2 cellular contexts compared by ENCODE assay signal in the genomic region with DNA sequence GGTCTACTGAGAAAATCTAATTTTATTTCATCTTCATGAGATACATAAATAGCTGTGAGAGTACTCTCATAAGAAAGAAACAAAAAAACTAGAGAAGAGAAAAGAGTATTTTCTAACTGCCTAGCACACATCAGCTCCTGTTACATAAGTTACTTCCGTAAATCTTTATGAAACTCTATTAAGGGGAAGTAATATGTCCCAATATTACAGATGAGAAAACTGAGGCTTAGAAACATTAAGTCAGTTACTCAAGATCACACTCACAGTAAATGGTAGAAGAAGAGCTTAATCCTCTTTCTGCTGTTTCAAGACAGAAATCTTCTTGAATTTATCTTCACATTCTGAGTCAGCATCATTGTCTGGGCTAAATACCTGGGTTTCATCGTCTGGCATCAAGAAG.
TF ChIP-seq lines count a peak whose summit lies in the region.

No MANE protein-coding gene starts in this region.

TF ChIP-seq in GM23338, 12 proteins besides CTCF, POLR2A, EP300 and RAD21 (continued from another document):
- TF ChIP-seq REST (IDR thresholded peaks at IDR 0.05; ENCODE audit: unreplicated experiment) (no peak), EZH2 (IDR thresholded peaks at IDR 0.05; ENCODE audit: low read depth, unreplicated experiment) (no peak), ZNF114 (CRISPR knock-in tag; IDR thresholded peaks at IDR 0.05) (no peak), JUNB (IDR thresholded peaks at IDR 0.05; ENCODE audit: unreplicated experiment) (no peak)

TF ChIP-seq in GM12878, 131 proteins besides CTCF, POLR2A, EP300 and RAD21 (continued from another document):
- TF ChIP-seq, protein P1, sequence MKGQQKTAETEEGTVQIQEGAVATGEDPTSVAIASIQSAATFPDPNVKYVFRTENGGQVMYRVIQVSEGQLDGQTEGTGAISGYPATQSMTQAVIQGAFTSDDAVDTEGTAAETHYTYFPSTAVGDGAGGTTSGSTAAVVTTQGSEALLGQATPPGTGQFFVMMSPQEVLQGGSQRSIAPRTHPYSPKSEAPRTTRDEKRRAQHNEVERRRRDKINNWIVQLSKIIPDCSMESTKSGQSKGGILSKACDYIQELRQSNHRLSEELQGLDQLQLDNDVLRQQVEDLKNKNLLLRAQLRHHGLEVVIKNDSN (IDR thresholded peaks at IDR 0.05; ENCODE audit: borderline replicate concordance, extremely low read length, insufficient read depth, low read depth, low read length) = no peak
- TF ChIP-seq GABPA (IDR thresholded peaks at IDR 0.05; ENCODE audit: low read depth) = no peak
- no peak for TF ChIP-seq SMAD5 (IDR thresholded peaks at IDR 0.05; ENCODE audit: low read depth)
- TF ChIP-seq, protein P2, sequence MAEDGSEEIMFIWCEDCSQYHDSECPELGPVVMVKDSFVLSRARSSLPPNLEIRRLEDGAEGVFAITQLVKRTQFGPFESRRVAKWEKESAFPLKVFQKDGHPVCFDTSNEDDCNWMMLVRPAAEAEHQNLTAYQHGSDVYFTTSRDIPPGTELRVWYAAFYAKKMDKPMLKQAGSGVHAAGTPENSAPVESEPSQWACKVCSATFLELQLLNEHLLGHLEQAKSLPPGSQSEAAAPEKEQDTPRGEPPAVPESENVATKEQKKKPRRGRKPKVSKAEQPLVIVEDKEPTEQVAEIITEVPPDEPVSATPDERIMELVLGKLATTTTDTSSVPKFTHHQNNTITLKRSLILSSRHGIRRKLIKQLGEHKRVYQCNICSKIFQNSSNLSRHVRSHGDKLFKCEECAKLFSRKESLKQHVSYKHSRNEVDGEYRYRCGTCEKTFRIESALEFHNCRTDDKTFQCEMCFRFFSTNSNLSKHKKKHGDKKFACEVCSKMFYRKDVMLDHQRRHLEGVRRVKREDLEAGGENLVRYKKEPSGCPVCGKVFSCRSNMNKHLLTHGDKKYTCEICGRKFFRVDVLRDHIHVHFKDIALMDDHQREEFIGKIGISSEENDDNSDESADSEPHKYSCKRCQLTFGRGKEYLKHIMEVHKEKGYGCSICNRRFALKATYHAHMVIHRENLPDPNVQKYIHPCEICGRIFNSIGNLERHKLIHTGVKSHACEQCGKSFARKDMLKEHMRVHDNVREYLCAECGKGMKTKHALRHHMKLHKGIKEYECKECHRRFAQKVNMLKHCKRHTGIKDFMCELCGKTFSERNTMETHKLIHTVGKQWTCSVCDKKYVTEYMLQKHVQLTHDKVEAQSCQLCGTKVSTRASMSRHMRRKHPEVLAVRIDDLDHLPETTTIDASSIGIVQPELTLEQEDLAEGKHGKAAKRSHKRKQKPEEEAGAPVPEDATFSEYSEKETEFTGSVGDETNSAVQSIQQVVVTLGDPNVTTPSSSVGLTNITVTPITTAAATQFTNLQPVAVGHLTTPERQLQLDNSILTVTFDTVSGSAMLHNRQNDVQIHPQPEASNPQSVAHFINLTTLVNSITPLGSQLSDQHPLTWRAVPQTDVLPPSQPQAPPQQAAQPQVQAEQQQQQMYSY (CRISPR knock-in tag; IDR thresholded peaks at IDR 0.05) = no peak
- TF ChIP-seq, protein P3, sequence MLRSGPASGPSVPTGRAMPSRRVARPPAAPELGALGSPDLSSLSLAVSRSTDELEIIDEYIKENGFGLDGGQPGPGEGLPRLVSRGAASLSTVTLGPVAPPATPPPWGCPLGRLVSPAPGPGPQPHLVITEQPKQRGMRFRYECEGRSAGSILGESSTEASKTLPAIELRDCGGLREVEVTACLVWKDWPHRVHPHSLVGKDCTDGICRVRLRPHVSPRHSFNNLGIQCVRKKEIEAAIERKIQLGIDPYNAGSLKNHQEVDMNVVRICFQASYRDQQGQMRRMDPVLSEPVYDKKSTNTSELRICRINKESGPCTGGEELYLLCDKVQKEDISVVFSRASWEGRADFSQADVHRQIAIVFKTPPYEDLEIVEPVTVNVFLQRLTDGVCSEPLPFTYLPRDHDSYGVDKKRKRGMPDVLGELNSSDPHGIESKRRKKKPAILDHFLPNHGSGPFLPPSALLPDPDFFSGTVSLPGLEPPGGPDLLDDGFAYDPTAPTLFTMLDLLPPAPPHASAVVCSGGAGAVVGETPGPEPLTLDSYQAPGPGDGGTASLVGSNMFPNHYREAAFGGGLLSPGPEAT (IDR thresholded peaks at IDR 0.05; ENCODE audit: low read depth) = no peak
- no peak for TF ChIP-seq TCF3 (IDR thresholded peaks at IDR 0.05; ENCODE audit: borderline replicate concordance, insufficient read depth, low read depth, low read length)
- TF ChIP-seq ATF3 (IDR thresholded peaks at IDR 0.05; ENCODE audit: borderline replicate concordance, extremely low read depth, low read depth, low read length) = no peak
- no peak for TF ChIP-seq E4F1 (IDR thresholded peaks at IDR 0.05; ENCODE audit: borderline replicate concordance, partially characterized antibody)
